Comparison of ENCODE assay signal across 14 cellular contexts in the genomic region with DNA sequence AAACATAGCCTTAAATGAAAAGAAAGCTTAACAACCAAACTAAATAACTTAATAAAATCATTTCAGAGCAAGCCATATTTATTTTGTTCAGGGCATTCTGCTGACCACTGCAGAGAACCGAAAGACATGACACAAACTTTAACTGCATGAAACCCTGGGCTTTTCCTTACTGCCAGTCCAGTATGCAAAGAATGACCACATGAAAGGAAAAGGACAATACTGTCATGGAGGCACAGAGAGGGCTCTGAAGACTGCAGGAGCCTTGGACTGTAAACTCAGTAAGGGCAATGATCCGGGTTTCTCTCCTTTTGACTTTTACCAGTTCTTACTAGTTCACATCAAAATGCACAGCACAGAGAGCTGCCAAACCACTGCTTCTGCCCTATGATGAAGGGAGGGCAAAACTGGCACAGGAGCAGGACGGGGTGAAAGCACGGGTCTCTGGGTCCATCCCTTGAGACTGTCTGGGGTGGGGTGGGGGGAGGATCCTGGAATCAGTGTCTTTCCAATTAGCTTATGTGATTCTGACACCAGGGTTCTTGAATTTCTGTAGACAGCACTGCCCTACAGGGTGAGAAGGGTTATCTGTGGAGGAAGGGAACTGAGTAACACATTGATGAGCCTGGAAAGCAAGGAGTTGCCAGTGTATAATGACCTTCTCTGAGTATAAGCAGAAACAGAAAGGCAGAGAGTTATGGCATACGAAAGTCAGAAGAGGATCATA. TPM values are rescaled to one million over a fixed set of nuclear protein-coding genes. Genes with fewer than 3 reads are reported as not detected.
DNase-seq lines count a peak whose midpoint lies in the region; ATAC-seq and TF ChIP-seq lines count a peak whose summit lies in the region.
"Had no signal": no experiment of that assay in that cellular context is flagged by ENCODE, and none has a peak within 500 bp of the region (broad histone marks: within the 10 kb centered on the region; RNA-seq: fewer than 3 reads in every experiment).

No MANE protein-coding gene starts in this region.

- H3K4me3 ChIP-seq in endodermal cell (ENCODE audit: low read length) (no peak overlapping the region), mucosa of descending colon (no peak overlapping the region)

- intact Hi-C loops in Right ventricle myocardium superior (cut with DNase I) (no loop called here), cardiac septum (cut with DNase I) (no loop called here), mucosa of descending colon (cut with DNase I, micrococcal nuclease) (no loop called here)

- H3K36me3 Mint-ChIP-seq in endodermal cell (ENCODE audit: low read depth), result peaks cover 28% of the 10 kb centered on the region

- H3K9me3 ChIP-seq in endodermal cell (ENCODE audit: control insufficient read depth, low read length), result peaks cover 11% of the 10 kb centered on the region
- no peaks in the 10 kb centered on the region for H3K9me3 ChIP-seq in mucosa of descending colon

- H3K27me3 ChIP-seq in endodermal cell (ENCODE audit: control insufficient read depth, insufficient read depth, low read length, poor library complexity, severe bottlenecking), result no peaks in the 10 kb centered on the region

- no peak for DNase-seq in Right ventricle myocardium superior
- no peak for DNase-seq in cardiac septum (ENCODE audit: low spot score)
- DNase-seq in endodermal cell, result no peak
- DNase-seq in mucosa of descending colon, result no peak
- no peak for DNase-seq in superior temporal gyrus (ENCODE audit: extremely low spot score)
- DNase-seq: activated CD8-positive, alpha-beta T cell treated with anti-CD3 and anti-CD28 coated beads, Interleukin-2, amount 10 ng/mL, durations not matched to agents 7 days and 5 days; activated naive CD8-positive, alpha-beta T cell treated with anti-CD3 and anti-CD28 coated beads, Interleukin-2, amount 50 U/mL, for 24 hours; CD4-positive, alpha-beta T cell; NCI-H1694; NCI-H526 had no signal

- 89 to 94% methylated on average over 4 to 5 of the region's 5 CpGs for whole genome bisulfite sequencing in endodermal cell (ENCODE audit: insufficient coverage in 1 of 2, insufficient read length in 1 of 2), 2 experiments

- peaks cover 86% of the 10 kb centered on the region for H3K36me3 ChIP-seq in endodermal cell (ENCODE audit: control insufficient read depth, insufficient read depth, low read length)
- no peaks in the 10 kb centered on the region for H3K36me3 ChIP-seq in mucosa of descending colon (ENCODE audit: low read depth)

- no peak overlapping the region for H3K4me3 Mint-ChIP-seq in endodermal cell
- H3K4me3 Mint-ChIP-seq: activated CD8-positive, alpha-beta T cell treated with anti-CD3 and anti-CD28 coated beads, Interleukin-2, amount 10 ng/mL, durations not matched to agents 7 days and 5 days; activated naive CD8-positive, alpha-beta T cell treated with anti-CD3 and anti-CD28 coated beads, Interleukin-2, amount 50 U/mL, for 24 hours; activated T-helper 1 cell treated with anti-CD3 and anti-CD28 coated beads, Interleukin-12 subunit alpha, Interleukin-12 subunit beta, Interleukin-2, Interleukin-4 antibody, amounts not matched to agents 30 ng/mL and 10 ng/mL and 1 ng/mL, durations not matched to agents 14 hours and 24 hours and 36 hours; CD4-positive, alpha-beta T cell had no signal

- peak overlapping the region; percentile 14 for H3K27ac ChIP-seq in endodermal cell (ENCODE audit: low read depth, low read length)
- H3K27ac ChIP-seq in temporal lobe (ENCODE audit: low read depth, low read length), result peak overlapping the region; percentile 28

- TF ChIP-seq CTCF in endodermal cell (conservative IDR thresholded peaks at IDR 0.05) (no peak), mucosa of descending colon (IDR thresholded peaks at IDR 0.05) (no peak)

- H3K4me1 ChIP-seq in endodermal cell (ENCODE audit: control insufficient read depth, insufficient read depth, low read length) (peaks cover 4% of the 10 kb centered on the region), mucosa of descending colon (ENCODE audit: low read depth) (no peaks in the 10 kb centered on the region)

- H3K27me3 Mint-ChIP-seq in endodermal cell (ENCODE audit: insufficient read depth), result no peaks in the 10 kb centered on the region
- H3K27me3 Mint-ChIP-seq: activated naive CD8-positive, alpha-beta T cell treated with anti-CD3 and anti-CD28 coated beads, Interleukin-2, amount 50 U/mL, for 24 hours; CD4-positive, alpha-beta T cell had no signal

- peak; percentile 59 for ATAC-seq in Right ventricle myocardium superior (ENCODE audit: poor library complexity)
- ATAC-seq in mucosa of descending colon, result peak; percentile 12
- ATAC-seq in GM18517 (IDR thresholded peaks at IDR 0.05; ENCODE audit: unreplicated experiment), result no peak
- ATAC-seq in GM19035 (IDR thresholded peaks at IDR 0.05; ENCODE audit: unreplicated experiment), result no peak
- ATAC-seq: activated CD8-positive, alpha-beta T cell treated with anti-CD3 and anti-CD28 coated beads, Interleukin-2, amount 10 ng/mL, durations not matched to agents 7 days and 5 days; activated naive CD8-positive, alpha-beta T cell treated with anti-CD3 and anti-CD28 coated beads, Interleukin-2, amount 50 U/mL, for 24 hours had no signal

- H3K27ac Mint-ChIP-seq in endodermal cell, result peak overlapping the region; percentile 16
- H3K27ac Mint-ChIP-seq: activated CD8-positive, alpha-beta T cell treated with anti-CD3 and anti-CD28 coated beads, Interleukin-2, amount 10 ng/mL, durations not matched to agents 7 days and 5 days; activated naive CD8-positive, alpha-beta T cell treated with anti-CD3 and anti-CD28 coated beads, Interleukin-2, amount 50 U/mL, for 24 hours; activated T-helper 1 cell treated with anti-CD3 and anti-CD28 coated beads, Interleukin-12 subunit alpha, Interleukin-12 subunit beta, Interleukin-2, Interleukin-4 antibody, amounts not matched to agents 30 ng/mL and 10 ng/mL and 1 ng/mL, durations not matched to agents 14 hours and 24 hours and 36 hours; CD4-positive, alpha-beta T cell had no signal

- H3K9ac ChIP-seq in endodermal cell (ENCODE audit: extremely low read depth, low read length, poor library complexity, severe bottlenecking), result no peak overlapping the region

- peaks cover 36% of the 10 kb centered on the region for H3K4me1 Mint-ChIP-seq in endodermal cell

- no peaks in the 10 kb centered on the region for H3K9me3 Mint-ChIP-seq in endodermal cell
- H3K9me3 Mint-ChIP-seq: activated naive CD8-positive, alpha-beta T cell treated with anti-CD3 and anti-CD28 coated beads, Interleukin-2, amount 50 U/mL, for 24 hours; activated T-helper 1 cell treated with anti-CD3 and anti-CD28 coated beads, Interleukin-12 subunit alpha, Interleukin-12 subunit beta, Interleukin-2, Interleukin-4 antibody, amounts not matched to agents 30 ng/mL and 10 ng/mL and 1 ng/mL, durations not matched to agents 14 hours and 24 hours and 36 hours; CD4-positive, alpha-beta T cell had no signal

RNA-seq across cellular contexts. Expression of gene RNF130, which starts 44.7 kb away (rescaled TPM):
- total RNA-seq in Right ventricle myocardium superior (49.8 TPM), cardiac septum (33.7 TPM), endodermal cell (10 to 100 TPM; 64.7 to 74.4 TPM), mucosa of descending colon (10 to 100 TPM; 36.1 to 75.7 (median 56.1) TPM), temporal lobe (69.8 TPM)
- 120 TPM for polyA plus RNA-seq in endodermal cell (2013, experiment 1 of 2)
- polyA plus RNA-seq in endodermal cell (2013, experiment 2 of 2), result 106 TPM

Comparison
In these comparisons a context has a peak if more than half of its experiments do, and no peak if none do; other contexts are left out.
1. ATAC-seq: peak in Right ventricle myocardium superior (single experiment) and mucosa of descending colon (single experiment); none in GM18517 (single experiment) and GM19035 (single experiment).